In genomic region chr1:175099916-175100315, GRCh38 we compare ENCODE assay signal across 22 cellular contexts. TPM values are rescaled to one million over a fixed set of nuclear protein-coding genes. Genes with fewer than 3 reads are reported as not detected.
DNase-seq lines count a peak whose midpoint lies in the region; ATAC-seq and TF ChIP-seq lines count a peak whose summit lies in the region.
"Had no signal": no experiment of that assay in that cellular context is flagged by ENCODE, and none has a peak within 500 bp of the region (broad histone marks: within the 10 kb centered on the region; RNA-seq: fewer than 3 reads in every experiment).

No MANE protein-coding gene starts in this region.

- ATAC-seq in left ventricle myocardium superior (no peak), upper lobe of right lung (peak; percentile 24)
- ATAC-seq: A549, HCT116 had no signal

- no peak overlapping the region for H2AFZ ChIP-seq in parathyroid adenoma
- H2AFZ ChIP-seq: GM23248 had no signal

- H3K27me3 ChIP-seq in right atrium auricular region, result no peaks in the 10 kb centered on the region
- H3K27me3 ChIP-seq in parathyroid adenoma (ENCODE audit: control insufficient read depth, insufficient read depth, low read length), result no peaks in the 10 kb centered on the region
- H3K27me3 ChIP-seq in upper lobe of right lung, result no peaks in the 10 kb centered on the region
- H3K27me3 ChIP-seq: BE2C; BLaER1 treated with 17β-estradiol and CSF1 and Interleukin-3, amounts not matched to agents 10 nM and 100 nM had no signal

- H3K9ac ChIP-seq in parathyroid adenoma, result no peak overlapping the region
- H3K9ac ChIP-seq: BLaER1 treated with 17β-estradiol and CSF1 and Interleukin-3, amounts not matched to agents 10 nM and 100 nM; GM23248 had no signal

- no peaks in the 10 kb centered on the region for H3K4me1 ChIP-seq in right atrium auricular region
- H3K4me1 ChIP-seq in parathyroid adenoma, result peaks cover 11% of the 10 kb centered on the region
- no peaks in the 10 kb centered on the region for H3K4me1 ChIP-seq in upper lobe of right lung
- H3K4me1 ChIP-seq: A549; BE2C; BLaER1 treated with 17β-estradiol and CSF1 and Interleukin-3, amounts not matched to agents 10 nM and 100 nM had no signal

- intact Hi-C loops in left ventricle myocardium superior (cut with micrococcal nuclease), result no loop called here
- intact Hi-C loops in upper lobe of right lung (cut with DNase I), result no loop called here

- H3K4me3 ChIP-seq in right atrium auricular region (no peak overlapping the region), parathyroid adenoma (ENCODE audit: low read depth, low read length) (no peak overlapping the region), upper lobe of right lung (no peak overlapping the region)
- H3K4me3 ChIP-seq: A549; BLaER1 treated with 17β-estradiol and CSF1 and Interleukin-3, amounts not matched to agents 10 nM and 100 nM; GM23248 had no signal

- H3K27ac ChIP-seq in right atrium auricular region (no peak overlapping the region), parathyroid adenoma (peak overlapping the region; percentile 76), upper lobe of right lung (no peak overlapping the region)
- H3K27ac ChIP-seq: A549; BLaER1 treated with 17β-estradiol and CSF1 and Interleukin-3, amounts not matched to agents 10 nM and 100 nM; GM23248 had no signal

- H3K79me2 ChIP-seq in parathyroid adenoma, result no peaks in the 10 kb centered on the region

- peak; percentile 7 for DNase-seq in right atrium auricular region (ENCODE audit: low spot score)
- no peak for DNase-seq in left ventricle myocardium superior
- no peak for DNase-seq in upper lobe of right lung
- no peak for DNase-seq in DMS53 (lab: John Stamatoyannopoulos, UW)
- DNase-seq in effector CD8-positive, alpha-beta T cell (lab: John Stamatoyannopoulos, UW), result no peak
- DNase-seq: 8988T; ACHN; AML-193; BE2C; CD4-positive, alpha-beta T cell; CD8-positive, alpha-beta memory T cell; DMS 273 treated with DMSO at 0.1 percent for 48 hours; DMS79 treated with DMSO at 0.1 percent for 48 hours; GF-D8; GM23248; H9 had no signal

- H3K9me3 ChIP-seq in right atrium auricular region (no peaks in the 10 kb centered on the region), parathyroid adenoma (ENCODE audit: control insufficient read depth, low read length) (no peaks in the 10 kb centered on the region), upper lobe of right lung (no peaks in the 10 kb centered on the region)
- H3K9me3 ChIP-seq: A549, BE2C had no signal

- TF ChIP-seq CTCF in right atrium auricular region (IDR thresholded peaks at IDR 0.05), result no peak
- no peak for TF ChIP-seq CTCF in parathyroid adenoma (IDR thresholded peaks at IDR 0.05)
- TF ChIP-seq CTCF in upper lobe of right lung (IDR thresholded peaks at IDR 0.05), result no peak

- H3K36me3 ChIP-seq in right atrium auricular region, result no peaks in the 10 kb centered on the region
- no peaks in the 10 kb centered on the region for H3K36me3 ChIP-seq in parathyroid adenoma (ENCODE audit: control insufficient read depth, insufficient read depth, low read length)
- no peaks in the 10 kb centered on the region for H3K36me3 ChIP-seq in upper lobe of right lung
- H3K36me3 ChIP-seq: BE2C; BLaER1 treated with 17β-estradiol and CSF1 and Interleukin-3, amounts not matched to agents 10 nM and 100 nM had no signal

- no peak overlapping the region for H3K4me2 ChIP-seq in parathyroid adenoma (ENCODE audit: low read length)
- H3K4me2 ChIP-seq: A549; BLaER1 treated with 17β-estradiol and CSF1 and Interleukin-3, amounts not matched to agents 10 nM and 100 nM had no signal

RNA-seq across cellular contexts. Expression of gene TNN, which starts 32.3 kb away (rescaled TPM):
- total RNA-seq in right atrium auricular region (under 1 TPM; 0.63 to 0.79 TPM), left ventricle myocardium superior (0.07 TPM), upper lobe of right lung (not detected)
- total RNA-seq: CD4-positive, alpha-beta T cell; CD8-positive, alpha-beta memory T cell; G401; GM23248; H4 had no signal
